Comparison of ENCODE assay signal across 8 cellular contexts in the genomic region with DNA sequence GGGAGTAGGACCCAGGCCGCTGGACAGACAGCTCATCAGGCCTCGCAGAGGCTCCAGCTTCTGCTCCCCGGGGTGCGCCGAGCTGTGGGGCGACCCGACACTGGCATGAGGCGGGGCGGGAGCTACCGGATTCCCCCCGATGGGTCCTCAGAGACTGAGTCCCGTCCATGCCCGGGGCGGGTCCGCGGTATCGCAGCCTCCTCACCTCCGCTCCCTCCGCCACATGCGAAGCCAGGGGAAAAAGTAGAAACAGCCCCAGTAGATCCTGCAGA. TPM values are rescaled to one million over a fixed set of nuclear protein-coding genes. Genes with fewer than 3 reads are reported as not detected.
DNase-seq lines count a peak whose midpoint lies in the region; ATAC-seq and TF ChIP-seq lines count a peak whose summit lies in the region.

No MANE protein-coding gene starts in this region.

- DNase-seq in activated CD4-positive, CD25-positive, alpha-beta regulatory T cell (lab: John Stamatoyannopoulos, UW), result no peak
- no peak for DNase-seq in effector memory CD8-positive, alpha-beta T cell
- DNase-seq in NCI-H2107 (lab: John Stamatoyannopoulos, UW) (no peak), NCI-H1694 treated with DMSO at 0.1 percent for 48 hours (lab: John Stamatoyannopoulos, UW) (no peak)

- no peaks in the 10 kb centered on the region for H3K36me3 ChIP-seq in parathyroid adenoma (ENCODE audit: control insufficient read depth, insufficient read depth, low read length)

- H3K27ac Mint-ChIP-seq in IgD-negative memory B cell, result peak overlapping the region in 2 of 3 donors; percentile 96 to 97
- peak overlapping the region; percentile 93 to 96 for H3K27ac Mint-ChIP-seq in effector memory CD8-positive, alpha-beta T cell

- no peak overlapping the region for H3K9ac ChIP-seq in parathyroid adenoma

- H2AFZ ChIP-seq in parathyroid adenoma, result peak overlapping the region; percentile 65

- H3K9me3 ChIP-seq in parathyroid adenoma (ENCODE audit: control insufficient read depth, low read length), result no peaks in the 10 kb centered on the region

- TF ChIP-seq CTCF in parathyroid adenoma (IDR thresholded peaks at IDR 0.05), result no peak

- peaks cover 10 to 18% (median 16%) of the 10 kb centered on the region in 3 donors for H3K4me1 Mint-ChIP-seq in IgD-negative memory B cell
- H3K4me1 Mint-ChIP-seq in effector memory CD8-positive, alpha-beta T cell (ENCODE audit: low read depth in 2 of 2), result peaks cover 34 to 37% of the 10 kb centered on the region in 2 donors

- peaks cover 4 to 7% (median 5%) of the 10 kb centered on the region in 3 donors for H3K9me3 Mint-ChIP-seq in IgD-negative memory B cell
- H3K9me3 Mint-ChIP-seq in effector memory CD8-positive, alpha-beta T cell, result peaks cover 0 to 3% of the 10 kb centered on the region in 2 donors

- peak overlapping the region; percentile 43 for H3K4me2 ChIP-seq in parathyroid adenoma (ENCODE audit: low read length)

- H3K4me1 ChIP-seq in parathyroid adenoma, result no peaks in the 10 kb centered on the region

- peak overlapping the region; percentile 25 for H3K4me3 ChIP-seq in parathyroid adenoma (ENCODE audit: low read depth, low read length)

- no peaks in the 10 kb centered on the region for H3K79me2 ChIP-seq in parathyroid adenoma

- no peaks in the 10 kb centered on the region for H3K27me3 ChIP-seq in parathyroid adenoma (ENCODE audit: control insufficient read depth, insufficient read depth, low read length)

- peak; percentile 6 to 18 for ATAC-seq in activated CD4-positive, CD25-positive, alpha-beta regulatory T cell treated with anti-CD3 and anti-CD28 coated beads, Interleukin-2, amount 50 U/mL, for 24 hours
- peak; percentile 11 for ATAC-seq in effector memory CD8-positive, alpha-beta T cell (replicated peaks)
- no peak for ATAC-seq in HG03571 (IDR thresholded peaks at IDR 0.05; ENCODE audit: unreplicated experiment)

- H3K36me3 Mint-ChIP-seq in IgD-negative memory B cell, result peaks cover 6% of the 10 kb centered on the region
- peaks cover 9% of the 10 kb centered on the region for H3K36me3 Mint-ChIP-seq in effector memory CD8-positive, alpha-beta T cell (ENCODE audit: insufficient read depth)

- H3K4me3 Mint-ChIP-seq in IgD-negative memory B cell, result peak overlapping the region; percentile 87 to 98 (median 94)
- peak overlapping the region; percentile 79 to 86 for H3K4me3 Mint-ChIP-seq in effector memory CD8-positive, alpha-beta T cell

- no peaks in the 10 kb centered on the region for H3K27me3 Mint-ChIP-seq in IgD-negative memory B cell
- H3K27me3 Mint-ChIP-seq in effector memory CD8-positive, alpha-beta T cell, result no peaks in the 10 kb centered on the region

- peak overlapping the region; percentile 75 for H3K27ac ChIP-seq in parathyroid adenoma

RNA-seq across cellular contexts. Expression of gene CCL27, which starts 2.6 kb away (rescaled TPM):
- polyA plus RNA-seq in IgD-negative memory B cell, result not detected

RNA-seq across cellular contexts. Expression of gene IL11RA, which starts 13.1 kb away (rescaled TPM):
- polyA plus RNA-seq in IgD-negative memory B cell, result 4.7 TPM

RNA-seq across cellular contexts. Expression of gene GALT, which starts 18.6 kb away (rescaled TPM):
- 37.2 TPM for polyA plus RNA-seq in IgD-negative memory B cell

RNA-seq across cellular contexts. Expression of gene CCL19, which starts 26.0 kb away (rescaled TPM):
- polyA plus RNA-seq in IgD-negative memory B cell, result not detected

RNA-seq across cellular contexts. Expression of gene SIGMAR1, which starts 27.5 kb away (rescaled TPM):
- polyA plus RNA-seq in IgD-negative memory B cell, result 63.1 TPM
